20 cellular contexts compared by ENCODE assay signal in genomic region chr4:7571736-7572135, GRCh38.
"Had no signal": no experiment of that assay in that cellular context is flagged by ENCODE, and none has a peak within 500 bp of the region (broad histone marks: within the 10 kb centered on the region; RNA-seq: fewer than 3 reads in every experiment).

No MANE protein-coding gene starts in this region.

- H3K27me3 ChIP-seq: Peyer's patch had no signal

- DNase-seq: KBM-7; NCI-H1092; NCI-H1105 treated with DMSO at 0.1 percent for 48 hours; NCI-H1417 treated with DMSO at 0.1 percent for 48 hours; NCI-H146; NCI-H1694 treated with DMSO at 0.1 percent for 48 hours; NCI-H1930; NCI-H2081; NCI-H2227 treated with DMSO at 0.1 percent for 48 hours; NCI-H524 treated with DMSO at 0.1 percent for 48 hours; NCI-H69; NK-92 treated with Interleukin-12 subunit alpha and Interleukin-12 subunit beta, amount 100 ng/mL, for 24 hours; OCI-M1; PC-9; Peyer's patch; SIG-M5 had no signal

- H3K4me1 ChIP-seq: Peyer's patch, SJSA1 had no signal

- H3K4me2 ChIP-seq: PC-9 had no signal

- H2AFZ ChIP-seq: PC-9 had no signal

- H3K27ac ChIP-seq: HL-60, PC-9, Peyer's patch, SJSA1, SK-N-MC had no signal

- H3K4me3 ChIP-seq: PC-9, Peyer's patch, SJSA1, SK-N-MC had no signal

- H3K36me3 ChIP-seq: Peyer's patch, SJSA1 had no signal

- ATAC-seq: Right ventricle myocardium inferior had no signal

- H3K9me3 ChIP-seq: SJSA1 had no signal
